Comparison of ENCODE assay signal across 26 cellular contexts in genomic region chr4:85659626-85660213, GRCh38.
DNase-seq lines count a peak whose midpoint lies in the region; ATAC-seq and TF ChIP-seq lines count a peak whose summit lies in the region.
"Had no signal": no experiment of that assay in that cellular context is flagged by ENCODE, and none has a peak within 500 bp of the region (broad histone marks: within the 10 kb centered on the region; RNA-seq: fewer than 3 reads in every experiment).

No MANE protein-coding gene starts in this region.

- H3K79me2 ChIP-seq in Karpas-422 (ENCODE audit: low read length), result peaks cover 18% of the 10 kb centered on the region

- no peaks in the 10 kb centered on the region for H4K20me1 ChIP-seq in Karpas-422 (ENCODE audit: insufficient read depth, low read depth, low read length)

- no peak overlapping the region for H3K4me3 Mint-ChIP-seq in T-helper 17 cell
- H3K4me3 Mint-ChIP-seq in activated CD4-positive, alpha-beta T cell treated with anti-CD3 and anti-CD28 coated beads for 36 hours, result no peak overlapping the region
- H3K4me3 Mint-ChIP-seq: activated CD4-positive, alpha-beta memory T cell treated with anti-CD3 and anti-CD28 coated beads for 36 hours; H9; naive thymus-derived CD4-positive, alpha-beta T cell had no signal

- peak overlapping the region; percentile 66 for H3K4me2 ChIP-seq in Karpas-422 (ENCODE audit: low read depth, low read length, poor library complexity, severe bottlenecking)

- no peaks in the 10 kb centered on the region for H3K27me3 Mint-ChIP-seq in T-helper 17 cell
- H3K27me3 Mint-ChIP-seq in activated CD4-positive, alpha-beta T cell treated with anti-CD3 and anti-CD28 coated beads for 36 hours, result no peaks in the 10 kb centered on the region
- H3K27me3 Mint-ChIP-seq: activated CD4-positive, alpha-beta memory T cell treated with anti-CD3 and anti-CD28 coated beads for 36 hours; naive thymus-derived CD4-positive, alpha-beta T cell had no signal

- H3K4me3 ChIP-seq in Karpas-422 (ENCODE audit: low read length) (peak overlapping the region; percentile 13; the same call in 1 of the 2 replicates), spleen (no peak overlapping the region)
- H3K4me3 ChIP-seq: pancreas had no signal

- intact Hi-C loops in spleen (cut with DNase I; ENCODE audit: low total_unique reads), result no loop called here
- intact Hi-C loops in activated CD4-positive, alpha-beta T cell treated with anti-CD3 and anti-CD28 coated beads for 36 hours (cut with DNase I, micrococcal nuclease), result no loop called here

- no peaks in the 10 kb centered on the region for H3K9me2 ChIP-seq in Karpas-422 (replicated peaks; ENCODE audit: insufficient read depth, low read length)

- H2AFZ ChIP-seq in Karpas-422 (ENCODE audit: low read length), result no peak overlapping the region

- H3K9me3 ChIP-seq in Karpas-422 (ENCODE audit: low read length) (no peaks in the 10 kb centered on the region), T-helper 17 cell (ENCODE audit: control insufficient read depth, low read length, poor library complexity, severe bottlenecking) (no peaks in the 10 kb centered on the region), spleen (peaks cover 0 to 9% (median 0%) of the 10 kb centered on the region in 8 donors)
- H3K9me3 ChIP-seq: pancreas had no signal

- 28 to 37% (median 34%) methylated on average over 3 of the region's 3 CpGs for WGBS in spleen, 5 donors

- peak overlapping the region; percentile 8 for H3K27ac Mint-ChIP-seq in T-helper 17 cell
- no peak overlapping the region for H3K27ac Mint-ChIP-seq in activated CD4-positive, alpha-beta T cell treated with anti-CD3 and anti-CD28 coated beads for 36 hours
- H3K27ac Mint-ChIP-seq: activated CD4-positive, alpha-beta memory T cell treated with anti-CD3 and anti-CD28 coated beads for 36 hours; H9; naive thymus-derived CD4-positive, alpha-beta T cell had no signal

- H3K27me3 ChIP-seq in Karpas-422 (ENCODE audit: low read length), result no peaks in the 10 kb centered on the region
- H3K27me3 ChIP-seq in spleen (replicated peaks in 1 of 7), result no peaks in the 10 kb centered on the region
- H3K27me3 ChIP-seq: pancreas had no signal

- ATAC-seq in T-helper 17 cell (no peak), GM21367 (IDR thresholded peaks at IDR 0.05; ENCODE audit: unreplicated experiment) (no peak)
- no peak for ATAC-seq in activated CD4-positive, alpha-beta T cell treated with anti-CD3 and anti-CD28 coated beads for 36 hours
- ATAC-seq: naive thymus-derived CD4-positive, alpha-beta T cell had no signal

- CTCF ChIA-PET in activated CD4-positive, alpha-beta T cell treated with anti-CD3 and anti-CD28 coated beads for 36 hours (lab: Charles Lee), result interaction anchor here (0.9 kb wide), 1 partner anchor 12 kb away, joined by 3 read pairs; no protein-coding TSS in a partner anchor

- POLR2A ChIA-PET in activated CD4-positive, alpha-beta T cell treated with anti-CD3 and anti-CD28 coated beads for 36 hours (lab: Charles Lee), result no interaction called here

- H3K4me1 Mint-ChIP-seq in T-helper 17 cell, result no peaks in the 10 kb centered on the region
- no peaks in the 10 kb centered on the region for H3K4me1 Mint-ChIP-seq in activated CD4-positive, alpha-beta T cell treated with anti-CD3 and anti-CD28 coated beads for 36 hours
- H3K4me1 Mint-ChIP-seq: H9 had no signal

- TF ChIP-seq CTCF in spleen (IDR thresholded peaks at IDR 0.05 in 8 of 11, conservative IDR thresholded peaks at IDR 0.05 in 3 of 11), result no peak

- no peak for TF ChIP-seq POLR2A in spleen (IDR thresholded peaks at IDR 0.05)

- peaks cover 44% of the 10 kb centered on the region for H3K4me1 ChIP-seq in Karpas-422 (ENCODE audit: low read length)
- H3K4me1 ChIP-seq in spleen, result peaks cover 4 to 61% (median 38%) of the 10 kb centered on the region in 6 donors

- no peaks in the 10 kb centered on the region for H3K9me3 Mint-ChIP-seq in activated CD4-positive, alpha-beta T cell treated with anti-CD3 and anti-CD28 coated beads for 36 hours (ENCODE audit: low read depth)

- DNase-seq in NCI-H1092 treated with DMSO at 0.1 percent for 48 hours (lab: John Stamatoyannopoulos, UW) (peak; percentile 16), NCI-H1092 (lab: John Stamatoyannopoulos, UW) (no peak), Karpas-422 (peak; percentile 63), T-helper 17 cell (no peak), spleen (no peak), T1000 (lab: John Stamatoyannopoulos, UW) (no peak)
- no peak for DNase-seq in activated CD4-positive, alpha-beta T cell treated with anti-CD3 and anti-CD28 coated beads for 36 hours
- DNase-seq: activated CD4-positive, alpha-beta memory T cell treated with anti-CD3 and anti-CD28 coated beads for 36 hours; activated naive CD4-positive, alpha-beta T cell treated with Interleukin-2 at 50 U/mL for 16 hours; activated T-cell treated with anti-CD3 and anti-CD28 coated beads for 4 hours; aorta; central memory CD4-positive, alpha-beta T cell; foreskin fibroblast; H9; KBM-7; mammary epithelial cell; naive thymus-derived CD4-positive, alpha-beta T cell; NCI-H1436 treated with DMSO at 0.1 percent for 48 hours; NCI-H2227 treated with DMSO at 0.1 percent for 48 hours; NCI-H82; pancreas; stimulated activated CD4-positive, alpha-beta T cell treated with anti-CD3 and anti-CD28 coated beads, Interleukin-2, amount 100 ng/mL, for 48 hours; SW 1271 had no signal

- no peaks in the 10 kb centered on the region for H3K36me3 Mint-ChIP-seq in T-helper 17 cell (ENCODE audit: low read depth)
- no peaks in the 10 kb centered on the region for H3K36me3 Mint-ChIP-seq in activated CD4-positive, alpha-beta T cell treated with anti-CD3 and anti-CD28 coated beads for 36 hours (ENCODE audit: low read depth)
- H3K36me3 Mint-ChIP-seq: activated CD4-positive, alpha-beta memory T cell treated with anti-CD3 and anti-CD28 coated beads for 36 hours; naive thymus-derived CD4-positive, alpha-beta T cell had no signal

- H3K27ac ChIP-seq in Karpas-422 (ENCODE audit: low read length), result peak overlapping the region; percentile 78
- H3K27ac ChIP-seq in spleen, result peak overlapping the region in 7 of 8 donors; percentile 49 to 80 (median 67)
- H3K27ac ChIP-seq: epithelial cell of prostate, pancreas, VCaP had no signal

- peak overlapping the region; percentile 51 for H3K9ac ChIP-seq in Karpas-422 (ENCODE audit: low read length)

- H3K36me3 ChIP-seq in Karpas-422 (ENCODE audit: insufficient read depth, low read length), result no peaks in the 10 kb centered on the region
- no peaks in the 10 kb centered on the region for H3K36me3 ChIP-seq in spleen
- H3K36me3 ChIP-seq: pancreas had no signal

Comparison
In these comparisons a context has a peak if more than half of its experiments do, and no peak if none do; other contexts are left out.
1. DNase-seq: peak in NCI-H1092 treated with DMSO at 0.1 percent for 48 hours (single experiment) and Karpas-422 (single experiment); none in NCI-H1092 (single experiment), T-helper 17 cell (0 of 3), spleen (single experiment), T1000 (single experiment) and activated CD4-positive, alpha-beta T cell treated with anti-CD3 and anti-CD28 coated beads for 36 hours (single experiment).